Comparison of ENCODE assay signal across 12 cellular contexts in genomic region chr11:10350341-10350740, GRCh38. TPM values are rescaled to one million over a fixed set of nuclear protein-coding genes. Genes with fewer than 3 reads are reported as not detected.
A peak's percentile ranks its signal among the peaks of the same experiment; 100 is the strongest.
DNase-seq lines count a peak whose midpoint lies in the region; TF ChIP-seq lines count a peak whose summit lies in the region.
"Had no signal": no experiment of that assay in that cellular context is flagged by ENCODE, and none has a peak within 500 bp of the region (broad histone marks: within the 10 kb centered on the region; RNA-seq: fewer than 3 reads in every experiment).

No MANE protein-coding gene starts in this region.

- TF ChIP-seq CTCF in HFFc6 (IDR thresholded peaks at IDR 0.05) (no peak), spleen (IDR thresholded peaks at IDR 0.05 in 8 of 11, conservative IDR thresholded peaks at IDR 0.05 in 3 of 11) (no peak)

- H3K9me3 ChIP-seq in adipocyte (ENCODE audit: control insufficient read depth, low read length) (no peaks in the 10 kb centered on the region), spleen (no peaks in the 10 kb centered on the region)
- H3K9me3 ChIP-seq: upper lobe of right lung had no signal

- H3K27me3 Mint-ChIP-seq in HFFc6 (ENCODE audit: insufficient read depth): peaks cover 5% of the 10 kb centered on the region
- H3K27me3 Mint-ChIP-seq in activated T-helper 1 cell treated with anti-CD3 and anti-CD28 coated beads, Interleukin-12 subunit alpha, Interleukin-12 subunit beta, Interleukin-2, Interleukin-4 antibody, amounts not matched to agents 30 ng/mL and 10 ng/mL and 1 ng/mL, durations not matched to agents 14 hours and 24 hours and 36 hours (ENCODE audit: insufficient read depth): peaks cover 7% of the 10 kb centered on the region

- H3K4me3 ChIP-seq in adipocyte (ENCODE audit: low read length) (no peak overlapping the region), spleen (no peak overlapping the region)
- H3K4me3 ChIP-seq: upper lobe of right lung had no signal

- H3K4me1 Mint-ChIP-seq in HFFc6 (ENCODE audit: low read depth): peaks cover 62% of the 10 kb centered on the region
- no peaks in the 10 kb centered on the region for H3K4me1 Mint-ChIP-seq in activated T-helper 1 cell treated with anti-CD3 and anti-CD28 coated beads, Interleukin-12 subunit alpha, Interleukin-12 subunit beta, Interleukin-2, Interleukin-4 antibody, amounts not matched to agents 30 ng/mL and 10 ng/mL and 1 ng/mL, durations not matched to agents 14 hours and 24 hours and 36 hours (ENCODE audit: low read depth)

- TF ChIP-seq POLR2A in spleen (IDR thresholded peaks at IDR 0.05): no peak

- H3K27ac ChIP-seq in spleen: no peak overlapping the region
- H3K27ac ChIP-seq: upper lobe of right lung had no signal

- DNase-seq in A172 (ENCODE audit: low spot score) (peak; percentile 46), HFFc6 (peak; percentile 73), adipocyte (ENCODE audit: low read depth) (peak; percentile 58), iPS DF 4.7 (ENCODE audit: extremely low read depth, low spot score) (peak; percentile 78), COLO668 (lab: John Stamatoyannopoulos, UW; ENCODE audit: unreplicated experiment) (no peak), spleen (no peak)
- no peak for DNase-seq in activated T-helper 1 cell treated with anti-CD3 and anti-CD28 coated beads, Interleukin-12 subunit alpha, Interleukin-12 subunit beta, Interleukin-2, Interleukin-4 antibody, amounts not matched to agents 30 ng/mL and 10 ng/mL and 1 ng/mL, durations not matched to agents 14 hours and 24 hours and 36 hours (ENCODE audit: low spot score)
- no peak for DNase-seq in activated CD4-positive, alpha-beta T cell treated with anti-CD3 and anti-CD28 coated beads, Interleukin-2, amount 50 U/mL, for 1 hour
- DNase-seq: activated T-cell treated with anti-CD3 and anti-CD28 coated beads, Interleukin-2, amount 50 U/mL, for 1 hour; NCI-H524 treated with DMSO at 0.1 percent for 48 hours; upper lobe of right lung had no signal

- intact Hi-C loops in activated T-helper 1 cell treated with anti-CD3 and anti-CD28 coated beads, Interleukin-12 subunit alpha, Interleukin-12 subunit beta, Interleukin-2, Interleukin-4 antibody, amounts not matched to agents 30 ng/mL and 10 ng/mL and 1 ng/mL, durations not matched to agents 14 hours and 24 hours and 36 hours (cut with micrococcal nuclease): no loop called here
- intact Hi-C loops in spleen (cut with DNase I; ENCODE audit: low total_unique reads): no loop called here

- H3K36me3 ChIP-seq in adipocyte (ENCODE audit: control insufficient read depth, insufficient read depth, low read length, severe bottlenecking) (no peaks in the 10 kb centered on the region), spleen (no peaks in the 10 kb centered on the region)
- H3K36me3 ChIP-seq: upper lobe of right lung had no signal

- H3K27ac Mint-ChIP-seq in HFFc6: peak overlapping the region; percentile 83
- H3K27ac Mint-ChIP-seq in activated T-helper 1 cell treated with anti-CD3 and anti-CD28 coated beads, Interleukin-12 subunit alpha, Interleukin-12 subunit beta, Interleukin-2, Interleukin-4 antibody, amounts not matched to agents 30 ng/mL and 10 ng/mL and 1 ng/mL, durations not matched to agents 14 hours and 24 hours and 36 hours: no peak overlapping the region
- H3K27ac Mint-ChIP-seq: dendritic cell treated with granulocyte-macrophage colony-stimulating factor and Interleukin-4, amounts not matched to agents 40 ng/mL and 50 ng/mL, for 4 days had no signal

- H3K9ac ChIP-seq in adipocyte (ENCODE audit: low read length): peak overlapping the region; percentile 77

- peaks cover 63% of the 10 kb centered on the region for H3K4me1 ChIP-seq in adipocyte (ENCODE audit: control insufficient read depth, insufficient read depth, low read length)
- H3K4me1 ChIP-seq in spleen: peaks cover 0 to 12% (median 0%) of the 10 kb centered on the region in 6 donors

- H3K36me3 Mint-ChIP-seq in HFFc6 (ENCODE audit: low read depth): no peaks in the 10 kb centered on the region; the same call in 1 of the 2 replicates
- H3K36me3 Mint-ChIP-seq in activated T-helper 1 cell treated with anti-CD3 and anti-CD28 coated beads, Interleukin-12 subunit alpha, Interleukin-12 subunit beta, Interleukin-2, Interleukin-4 antibody, amounts not matched to agents 30 ng/mL and 10 ng/mL and 1 ng/mL, durations not matched to agents 14 hours and 24 hours and 36 hours (ENCODE audit: low read depth): no peaks in the 10 kb centered on the region

- no peaks in the 10 kb centered on the region; the same call in 1 of the 2 replicates for H3K9me3 Mint-ChIP-seq in HFFc6
- no peaks in the 10 kb centered on the region for H3K9me3 Mint-ChIP-seq in activated T-helper 1 cell treated with anti-CD3 and anti-CD28 coated beads, Interleukin-12 subunit alpha, Interleukin-12 subunit beta, Interleukin-2, Interleukin-4 antibody, amounts not matched to agents 30 ng/mL and 10 ng/mL and 1 ng/mL, durations not matched to agents 14 hours and 24 hours and 36 hours
- H3K9me3 Mint-ChIP-seq: dendritic cell treated with granulocyte-macrophage colony-stimulating factor and Interleukin-4, amounts not matched to agents 40 ng/mL and 50 ng/mL, for 4 days had no signal

- H3K27me3 ChIP-seq in adipocyte (replicated peaks; ENCODE audit: control insufficient read depth, insufficient read depth, low read length) (no peaks in the 10 kb centered on the region), spleen (replicated peaks in 1 of 7) (no peaks in the 10 kb centered on the region)
- H3K27me3 ChIP-seq: upper lobe of right lung had no signal

- peak overlapping the region; percentile 55; the same call in 1 of the 2 replicates for H3K4me3 Mint-ChIP-seq in HFFc6
- H3K4me3 Mint-ChIP-seq in activated T-helper 1 cell treated with anti-CD3 and anti-CD28 coated beads, Interleukin-12 subunit alpha, Interleukin-12 subunit beta, Interleukin-2, Interleukin-4 antibody, amounts not matched to agents 30 ng/mL and 10 ng/mL and 1 ng/mL, durations not matched to agents 14 hours and 24 hours and 36 hours: no peak overlapping the region
- H3K4me3 Mint-ChIP-seq: dendritic cell treated with granulocyte-macrophage colony-stimulating factor and Interleukin-4, amounts not matched to agents 40 ng/mL and 50 ng/mL, for 4 days had no signal

RNA-seq across cellular contexts. Expression of gene ADM, which starts 45.5 kb away (rescaled TPM):
- total RNA-seq in A172 (2014; rRNA removed; shearing (Covaris generic)): 40.3 and 46.7 TPM in 2 replicates
- 100 to 1,000 TPM; 219 to 346 (median 321) TPM for total RNA-seq in HFFc6 (2021; fragmentation: NEBNext Ultra II Directional; extraction: Animal tissue kit (Norgen Biotek cat#: 25700))
- 2.0 and 2.3 TPM in 2 replicates for total RNA-seq in activated T-helper 1 cell treated with anti-CD3 and anti-CD28 coated beads, Interleukin-12 subunit alpha, Interleukin-12 subunit beta, Interleukin-2, Interleukin-4 antibody, amounts not matched to agents 30 ng/mL and 10 ng/mL and 1 ng/mL, durations not matched to agents 14 hours and 24 hours and 36 hours
- total RNA-seq in spleen: 10 to 100 TPM; 25.6 to 88.0 (median 38.3) TPM
- 1 to 10 TPM; 5.2 to 7.8 (median 7.3) TPM for polyA plus RNA-seq in spleen

RNA-seq across cellular contexts. Expression of gene SBF2, which starts 56.3 kb away (rescaled TPM):
- total RNA-seq in A172 (2014; rRNA removed; shearing (Covaris generic)): 19.6 and 34.7 TPM in 2 replicates
- total RNA-seq in HFFc6 (2021; fragmentation: NEBNext Ultra II Directional; extraction: Animal tissue kit (Norgen Biotek cat#: 25700)): 10 to 100 TPM; 25.2 to 36.0 (median 30.7) TPM
- total RNA-seq in activated T-helper 1 cell treated with anti-CD3 and anti-CD28 coated beads, Interleukin-12 subunit alpha, Interleukin-12 subunit beta, Interleukin-2, Interleukin-4 antibody, amounts not matched to agents 30 ng/mL and 10 ng/mL and 1 ng/mL, durations not matched to agents 14 hours and 24 hours and 36 hours: 5.3 and 5.4 TPM in 2 replicates
- total RNA-seq in spleen: 10 to 100 TPM; 38.2 to 70.9 (median 67.3) TPM
- 1 to 10 TPM; 3.6 to 5.0 (median 4.3) TPM for polyA plus RNA-seq in spleen

Comparison
In these comparisons a context has a peak if more than half of its experiments do, and no peak if none do; other contexts are left out.
1. DNase-seq: peak in A172 (single experiment), HFFc6 (single experiment), adipocyte (single experiment) and iPS DF 4.7 (single experiment); none in activated T-helper 1 cell treated with anti-CD3 and anti-CD28 coated beads, Interleukin-12 subunit alpha, Interleukin-12 subunit beta, Interleukin-2, Interleukin-4 antibody, amounts not matched to agents 30 ng/mL and 10 ng/mL and 1 ng/mL, durations not matched to agents 14 hours and 24 hours and 36 hours (single experiment), COLO668 (single experiment), activated CD4-positive, alpha-beta T cell treated with anti-CD3 and anti-CD28 coated beads, Interleukin-2, amount 50 U/mL, for 1 hour (single experiment) and spleen (single experiment).